9 cellular contexts compared by ENCODE assay signal in genomic region chr2:45469314-45470099, GRCh38.
DNase-seq lines count a peak whose midpoint lies in the region; ATAC-seq and TF ChIP-seq lines count a peak whose summit lies in the region.
"Had no signal": no experiment of that assay in that cellular context is flagged by ENCODE, and none has a peak within 500 bp of the region (broad histone marks: within the 10 kb centered on the region; RNA-seq: fewer than 3 reads in every experiment).

No MANE protein-coding gene starts in this region.

- H3K27me3 ChIP-seq in mammary epithelial cell (ENCODE audit: insufficient read depth, low read length) (no peaks in the 10 kb centered on the region), parathyroid adenoma (ENCODE audit: control insufficient read depth, insufficient read depth, low read length) (no peaks in the 10 kb centered on the region)

- WGBS in mammary epithelial cell (ENCODE audit: low coverage, missing lambda C conversion rate): 83% methylated on average over 2 of the region's 2 CpGs

- dilution Hi-C loops in mammary epithelial cell (cut with HindIII; ENCODE audit: low sequenced_read_pairs): no loop called here

- in situ Hi-C loops in mammary epithelial cell (cut with MboI; ENCODE audit: low sequenced_read_pairs in 2 of 2): no loop called here

- H2AFZ ChIP-seq in mammary epithelial cell (ENCODE audit: low read depth, low read length) (no peak overlapping the region), parathyroid adenoma (no peak overlapping the region)

- H3K9me3 ChIP-seq in mammary epithelial cell (replicated peaks; ENCODE audit: insufficient read depth, low read length): no peaks in the 10 kb centered on the region
- no peaks in the 10 kb centered on the region for H3K9me3 ChIP-seq in parathyroid adenoma (ENCODE audit: control insufficient read depth, low read length)

- H3K36me3 ChIP-seq in mammary epithelial cell (ENCODE audit: insufficient read depth, low read length) (no peaks in the 10 kb centered on the region), parathyroid adenoma (ENCODE audit: control insufficient read depth, insufficient read depth, low read length) (no peaks in the 10 kb centered on the region)

- H3K4me2 ChIP-seq in mammary epithelial cell (ENCODE audit: insufficient read depth, low read depth, low read length) (no peak overlapping the region), parathyroid adenoma (ENCODE audit: low read length) (peak overlapping the region; percentile 30)

- CTCF ChIA-PET in mammary epithelial cell (lab: Charles Lee; ENCODE audit: low non-redundant PET): no interaction called here

- no peaks in the 10 kb centered on the region for H3K4me1 ChIP-seq in mammary epithelial cell (ENCODE audit: insufficient read depth, low read length)
- H3K4me1 ChIP-seq in parathyroid adenoma: peaks cover 17% of the 10 kb centered on the region

- no peak overlapping the region for H3K9ac ChIP-seq in mammary epithelial cell (ENCODE audit: insufficient read depth, low read length)
- no peak overlapping the region for H3K9ac ChIP-seq in parathyroid adenoma

- DNase-seq in NCI-H1436 (lab: John Stamatoyannopoulos, UW) (peak; percentile 18), mammary epithelial cell (peak; percentile 11), hepatic stellate cell (ENCODE audit: low spot score) (no peak), DMS79 treated with DMSO at 0.1 percent for 48 hours (lab: John Stamatoyannopoulos, UW) (no peak)
- DNase-seq: DND-41 had no signal

- H3K79me2 ChIP-seq in mammary epithelial cell (ENCODE audit: insufficient read depth, low read length): no peaks in the 10 kb centered on the region
- H3K79me2 ChIP-seq in parathyroid adenoma: no peaks in the 10 kb centered on the region

- intact Hi-C loops in mammary epithelial cell (cut with micrococcal nuclease): no loop called here

- ATAC-seq in GM19351 (IDR thresholded peaks at IDR 0.05; ENCODE audit: unreplicated experiment) (peak; percentile 55), HG02884 (IDR thresholded peaks at IDR 0.05; ENCODE audit: unreplicated experiment) (no peak), GM21447 (IDR thresholded peaks at IDR 0.05; ENCODE audit: unreplicated experiment) (no peak)

- H4K20me1 ChIP-seq in mammary epithelial cell (ENCODE audit: insufficient read depth, low read length): no peaks in the 10 kb centered on the region

- H3K4me3 ChIP-seq in mammary epithelial cell (replicated peaks in 1 of 3; ENCODE audit: insufficient read depth in 1 of 3, low read depth in 2 of 3, low read length in 3 of 3): no peak overlapping the region
- no peak overlapping the region for H3K4me3 ChIP-seq in parathyroid adenoma (ENCODE audit: low read depth, low read length)

- no peak overlapping the region for H3K27ac ChIP-seq in mammary epithelial cell (ENCODE audit: insufficient read depth, low read depth, low read length)
- H3K27ac ChIP-seq in parathyroid adenoma: peak overlapping the region; percentile 45

- no peak for TF ChIP-seq CTCF in mammary epithelial cell (conservative IDR thresholded peaks at IDR 0.05 in 1 of 2, IDR thresholded peaks at IDR 0.05 in 1 of 2; ENCODE audit: extremely low read depth in 1 of 2, insufficient read depth in 1 of 2, low read depth in 1 of 2, low read length in 2 of 2)
- TF ChIP-seq CTCF in parathyroid adenoma (IDR thresholded peaks at IDR 0.05): no peak

- no TSS peak for BruUV-seq in mammary epithelial cell (replicated peaks; lab: Mats Ljungman, UMichigan)

Comparison
In these comparisons a context has a peak if more than half of its experiments do, and no peak if none do; other contexts are left out.
1. DNase-seq: peak in NCI-H1436 (single experiment) and mammary epithelial cell (single experiment); none in hepatic stellate cell (single experiment) and DMS79 treated with DMSO at 0.1 percent for 48 hours (single experiment).